ENCODE assay signal across 14 cellular contexts in genomic region chr1:19038732-19039131, GRCh38.
DNase-seq lines count a peak whose midpoint lies in the region; ATAC-seq and TF ChIP-seq lines count a peak whose summit lies in the region.
"Had no signal": no experiment of that assay in that cellular context is flagged by ENCODE, and none has a peak within 500 bp of the region (broad histone marks: within the 10 kb centered on the region; RNA-seq: fewer than 3 reads in every experiment).

No MANE protein-coding gene starts in this region.

- no peaks in the 10 kb centered on the region for H3K9me3 Mint-ChIP-seq in natural killer cell treated with Interleukin-12 subunit alpha and Interleukin-12 subunit beta and Interleukin-15 and Interleukin-18, amount 100 ng/mL, for 72 hours
- H3K9me3 Mint-ChIP-seq in natural killer cell: no peaks in the 10 kb centered on the region
- H3K9me3 Mint-ChIP-seq: CD14-positive monocyte; CD4-positive, alpha-beta memory T cell; GM23338; H9 had no signal

- H3K36me3 Mint-ChIP-seq in natural killer cell treated with Interleukin-12 subunit alpha and Interleukin-12 subunit beta and Interleukin-15 and Interleukin-18, amount 100 ng/mL, for 72 hours: no peaks in the 10 kb centered on the region
- H3K36me3 Mint-ChIP-seq in natural killer cell: no peaks in the 10 kb centered on the region
- H3K36me3 Mint-ChIP-seq: CD14-positive monocyte; CD4-positive, alpha-beta memory T cell had no signal

- ATAC-seq in natural killer cell treated with Interleukin-12 subunit alpha and Interleukin-12 subunit beta and Interleukin-15 and Interleukin-18, amount 100 ng/mL, for 72 hours: no peak
- ATAC-seq in natural killer cell (no peak), HG02798 (IDR thresholded peaks at IDR 0.05; ENCODE audit: poor library complexity, unreplicated experiment) (no peak)
- ATAC-seq: A549, GM23338 had no signal

- H3K4me3 Mint-ChIP-seq in natural killer cell treated with Interleukin-12 subunit alpha and Interleukin-12 subunit beta and Interleukin-15 and Interleukin-18, amount 100 ng/mL, for 72 hours: no peak overlapping the region
- no peak overlapping the region for H3K4me3 Mint-ChIP-seq in natural killer cell
- H3K4me3 Mint-ChIP-seq: CD14-positive monocyte; CD4-positive, alpha-beta memory T cell; GM23338; H9 had no signal

- no peaks in the 10 kb centered on the region for H3K4me1 Mint-ChIP-seq in natural killer cell treated with Interleukin-12 subunit alpha and Interleukin-12 subunit beta and Interleukin-15 and Interleukin-18, amount 100 ng/mL, for 72 hours (ENCODE audit: low read depth in 2 of 2)
- no peaks in the 10 kb centered on the region for H3K4me1 Mint-ChIP-seq in natural killer cell
- H3K4me1 Mint-ChIP-seq: CD14-positive monocyte; CD4-positive, alpha-beta memory T cell had no signal

- peak; percentile 7 for DNase-seq in activated CD4-positive, CD25-positive, alpha-beta regulatory T cell treated with anti-CD3 and anti-CD28 coated beads, Interleukin-2, amount 50 U/mL, for 72 hours
- no peak for DNase-seq in activated CD4-positive, CD25-positive, alpha-beta regulatory T cell (lab: John Stamatoyannopoulos, UW)
- peak; percentile 13 for DNase-seq in natural killer cell treated with Interleukin-12 subunit alpha and Interleukin-12 subunit beta and Interleukin-15 and Interleukin-18, amount 100 ng/mL, for 72 hours (ENCODE audit: low spot score)
- no peak for DNase-seq in natural killer cell
- DNase-seq in iPS-NIHi7 (ENCODE audit: extremely low spot score): peak; percentile 2
- no peak for DNase-seq in middle frontal gyrus (ENCODE audit: extremely low spot score, low spot score)
- DNase-seq in SK-N-DZ (ENCODE audit: low spot score): no peak
- DNase-seq: CD4-positive, alpha-beta memory T cell; GF-D8; H9 had no signal

- TF ChIP-seq CTCF in natural killer cell (IDR thresholded peaks at IDR 0.05): no peak

- H3K27me3 Mint-ChIP-seq in natural killer cell treated with Interleukin-12 subunit alpha and Interleukin-12 subunit beta and Interleukin-15 and Interleukin-18, amount 100 ng/mL, for 72 hours: peaks cover 22 to 31% of the 10 kb centered on the region in 2 donors
- H3K27me3 Mint-ChIP-seq in natural killer cell (ENCODE audit: low read depth in 2 of 2): peaks cover 15 to 37% of the 10 kb centered on the region in 2 donors

- H3K27ac Mint-ChIP-seq in natural killer cell treated with Interleukin-12 subunit alpha and Interleukin-12 subunit beta and Interleukin-15 and Interleukin-18, amount 100 ng/mL, for 72 hours: no peak overlapping the region
- H3K27ac Mint-ChIP-seq in natural killer cell: no peak overlapping the region
- H3K27ac Mint-ChIP-seq: GM23338, H9 had no signal

- intact Hi-C loops in natural killer cell (cut with micrococcal nuclease): no loop called here

Comparison
In these comparisons a context has a peak if more than half of its experiments do, and no peak if none do; other contexts are left out.
1. DNase-seq: peak in activated CD4-positive, CD25-positive, alpha-beta regulatory T cell treated with anti-CD3 and anti-CD28 coated beads, Interleukin-2, amount 50 U/mL, for 72 hours (single experiment), natural killer cell treated with Interleukin-12 subunit alpha and Interleukin-12 subunit beta and Interleukin-15 and Interleukin-18, amount 100 ng/mL, for 72 hours (single experiment) and iPS-NIHi7 (single experiment); none in activated CD4-positive, CD25-positive, alpha-beta regulatory T cell (0 of 4), natural killer cell (single experiment), middle frontal gyrus (single experiment) and SK-N-DZ (single experiment).